9 cellular contexts compared by ENCODE assay signal in the genomic region with DNA sequence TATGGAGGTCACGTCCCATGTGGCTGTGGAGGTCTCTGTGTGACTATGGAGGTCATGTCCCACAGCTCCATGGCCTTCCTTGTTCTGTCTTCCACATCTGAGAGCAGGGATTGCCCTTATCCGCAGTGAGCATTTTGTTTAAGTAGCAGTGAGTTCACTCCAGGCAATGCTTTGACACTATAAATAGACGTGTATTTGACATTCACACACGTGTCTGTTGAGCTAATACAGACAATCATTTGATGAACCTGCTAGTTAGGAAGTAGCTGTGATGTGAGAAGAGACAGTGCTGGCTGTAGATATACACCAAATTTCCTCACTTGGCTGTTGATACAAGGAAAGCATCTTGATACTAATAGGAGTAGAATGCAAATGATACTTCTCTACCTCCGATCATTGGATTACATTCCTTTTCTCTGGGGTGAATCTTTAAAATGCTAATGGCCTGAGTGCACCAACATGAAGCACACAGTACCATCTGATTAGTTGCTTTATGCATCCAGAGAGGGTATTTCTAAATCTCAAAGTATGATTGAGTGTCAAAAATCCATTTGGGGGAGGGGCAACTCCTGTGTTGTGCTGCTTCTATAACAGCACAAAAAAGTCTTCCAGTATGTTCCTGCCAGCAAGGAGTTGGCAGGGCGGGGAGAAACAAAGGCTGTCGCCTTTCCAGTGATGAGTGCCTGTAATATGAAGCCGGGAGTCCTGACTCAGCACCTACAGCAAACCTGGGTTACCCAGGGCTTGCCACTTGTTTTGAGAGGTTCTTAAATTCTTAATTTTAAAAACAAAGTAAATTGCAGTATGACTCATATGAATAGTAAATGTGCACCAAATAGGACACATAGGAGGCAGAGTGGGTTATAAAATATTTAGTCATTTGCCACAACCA. TPM values are rescaled to one million over a fixed set of nuclear protein-coding genes. Genes with fewer than 3 reads are reported as not detected.
A peak's percentile ranks its signal among the peaks of the same experiment; 100 is the strongest.
DNase-seq lines count a peak whose midpoint lies in the region; ATAC-seq and TF ChIP-seq lines count a peak whose summit lies in the region.
"Had no signal": no experiment of that assay in that cellular context is flagged by ENCODE, and none has a peak within 500 bp of the region (broad histone marks: within the 10 kb centered on the region; RNA-seq: fewer than 3 reads in every experiment).

No MANE protein-coding gene starts in this region.

- H3K9me3 Mint-ChIP-seq in CD4-positive, CD25-positive, alpha-beta regulatory T cell: no peaks in the 10 kb centered on the region
- H3K9me3 Mint-ChIP-seq: activated naive CD4-positive, alpha-beta T cell treated with anti-CD3 and anti-CD28 coated beads, Interleukin-2, amount 50 U/mL, for 24 hours had no signal

- no peaks in the 10 kb centered on the region for H3K27me3 ChIP-seq in CD4-positive, CD25-positive, alpha-beta regulatory T cell (ENCODE audit: control insufficient read depth, insufficient read depth, low read length)
- H3K27me3 ChIP-seq in HUES48 (ENCODE audit: control insufficient read depth, insufficient read depth, low read length) (no peaks in the 10 kb centered on the region), adipocyte (replicated peaks; ENCODE audit: control insufficient read depth, insufficient read depth, low read length) (no peaks in the 10 kb centered on the region), upper lobe of right lung (no peaks in the 10 kb centered on the region)

- H3K4me1 ChIP-seq in CD4-positive, CD25-positive, alpha-beta regulatory T cell (ENCODE audit: control insufficient read depth, insufficient read depth, low read length, poor library complexity, severe bottlenecking): peaks cover 30% of the 10 kb centered on the region
- H3K4me1 ChIP-seq in HUES48 (ENCODE audit: control insufficient read depth, insufficient read depth, low read length): peaks cover 27% of the 10 kb centered on the region
- H3K4me1 ChIP-seq in adipocyte (ENCODE audit: control insufficient read depth, insufficient read depth, low read length): peaks cover 36% of the 10 kb centered on the region
- H3K4me1 ChIP-seq in upper lobe of right lung: peaks cover 31% of the 10 kb centered on the region

- peak overlapping the region in 1 of 4 donors; percentile 46 for H3K4me3 Mint-ChIP-seq in CD4-positive, CD25-positive, alpha-beta regulatory T cell
- H3K4me3 Mint-ChIP-seq: activated naive CD4-positive, alpha-beta T cell treated with anti-CD3 and anti-CD28 coated beads, Interleukin-2, amount 50 U/mL, for 24 hours had no signal

- peak in 1 of 2 donors; percentile 22 for ATAC-seq in CD4-positive, CD25-positive, alpha-beta regulatory T cell (ENCODE audit: low read depth in 2 of 2)
- ATAC-seq in upper lobe of right lung: peak; percentile 83

- peaks cover 16 to 32% (median 29%) of the 10 kb centered on the region in 4 donors for H3K4me1 Mint-ChIP-seq in CD4-positive, CD25-positive, alpha-beta regulatory T cell

- intact Hi-C loops in upper lobe of right lung (cut with DNase I) (no loop called here), posterior cingulate gyrus (cut with DNase I) (no loop called here)

- H3K36me3 Mint-ChIP-seq in CD4-positive, CD25-positive, alpha-beta regulatory T cell: peaks cover 15% of the 10 kb centered on the region

- DNase-seq in CD4-positive, CD25-positive, alpha-beta regulatory T cell: peak in 1 of 3 donors; percentile 9
- DNase-seq in adipocyte (ENCODE audit: low read depth) (peak; percentile 77), iPS-NIHi7 (ENCODE audit: extremely low spot score) (peak; percentile 76), upper lobe of right lung (peak; percentile 74), amniotic stem cell (lab: John Stamatoyannopoulos, UW) (no peak), posterior cingulate gyrus (no peak)
- no peak for DNase-seq in activated CD4-positive, alpha-beta T cell treated with anti-CD3 and anti-CD28 coated beads, Interleukin-2, amount 50 U/mL, for 4 hours

- peak overlapping the region; percentile 17 for H3K4me3 ChIP-seq in CD4-positive, CD25-positive, alpha-beta regulatory T cell (ENCODE audit: low read depth, low read length)
- H3K4me3 ChIP-seq in HUES48 (ENCODE audit: low read depth, low read length) (peak overlapping the region; percentile 31; the same call in 1 of the 2 replicates), adipocyte (ENCODE audit: low read length) (peak overlapping the region; percentile 20), upper lobe of right lung (no peak overlapping the region)

- peak overlapping the region; percentile 25; the same call in 1 of the 2 replicates for H3K9ac ChIP-seq in HUES48 (ENCODE audit: low read depth, low read length)
- no peak overlapping the region for H3K9ac ChIP-seq in adipocyte (ENCODE audit: low read length)

- H3K27ac Mint-ChIP-seq in CD4-positive, CD25-positive, alpha-beta regulatory T cell: peak overlapping the region in 1 of 3 donors; percentile 1

- H3K9me3 ChIP-seq in CD4-positive, CD25-positive, alpha-beta regulatory T cell (ENCODE audit: control insufficient read depth in 2 of 2, low read length in 2 of 2): no peaks in the 10 kb centered on the region
- H3K9me3 ChIP-seq in HUES48 (ENCODE audit: control insufficient read depth, insufficient read depth, low read length): no peaks in the 10 kb centered on the region
- H3K9me3 ChIP-seq in adipocyte (ENCODE audit: control insufficient read depth, low read length): no peaks in the 10 kb centered on the region
- no peaks in the 10 kb centered on the region for H3K9me3 ChIP-seq in upper lobe of right lung

- H3K27me3 Mint-ChIP-seq in CD4-positive, CD25-positive, alpha-beta regulatory T cell: no peaks in the 10 kb centered on the region
- H3K27me3 Mint-ChIP-seq: activated naive CD4-positive, alpha-beta T cell treated with anti-CD3 and anti-CD28 coated beads, Interleukin-2, amount 50 U/mL, for 24 hours had no signal

- peak overlapping the region; percentile 29 for H3K27ac ChIP-seq in CD4-positive, CD25-positive, alpha-beta regulatory T cell (ENCODE audit: insufficient read depth, low read length, poor library complexity, severe bottlenecking)
- H3K27ac ChIP-seq in HUES48 (ENCODE audit: low read depth, low read length) (peak overlapping the region; percentile 79), upper lobe of right lung (peak overlapping the region; percentile 36)

- no peak for TF ChIP-seq CTCF in upper lobe of right lung (IDR thresholded peaks at IDR 0.05)

- peaks cover 37% of the 10 kb centered on the region for H3K36me3 ChIP-seq in CD4-positive, CD25-positive, alpha-beta regulatory T cell (ENCODE audit: control insufficient read depth, insufficient read depth, low read length)
- peaks cover 35% of the 10 kb centered on the region for H3K36me3 ChIP-seq in HUES48 (ENCODE audit: control insufficient read depth, insufficient read depth, low read length)
- H3K36me3 ChIP-seq in adipocyte (ENCODE audit: control insufficient read depth, insufficient read depth, low read length, severe bottlenecking): peaks cover 36% of the 10 kb centered on the region
- peaks cover 34% of the 10 kb centered on the region for H3K36me3 ChIP-seq in upper lobe of right lung

RNA-seq across cellular contexts. Expression of gene CUL4A, which starts 7.0 kb away (rescaled TPM):
- total RNA-seq in CD4-positive, CD25-positive, alpha-beta regulatory T cell: 76.4 TPM
- 10 to 100 TPM; 46.5 to 54.7 (median 52.9) TPM for polyA plus RNA-seq in CD4-positive, CD25-positive, alpha-beta regulatory T cell
- total RNA-seq in upper lobe of right lung: 57.0 TPM

RNA-seq across cellular contexts. Expression of gene PCID2, which starts 7.9 kb away (rescaled TPM):
- 46.8 TPM for total RNA-seq in CD4-positive, CD25-positive, alpha-beta regulatory T cell
- polyA plus RNA-seq in CD4-positive, CD25-positive, alpha-beta regulatory T cell: 10 to 100 TPM; 68.5 to 95.4 (median 83.9) TPM
- 41.5 TPM for total RNA-seq in upper lobe of right lung

RNA-seq across cellular contexts. Expression of gene PROZ, which starts 58.0 kb away (rescaled TPM):
- total RNA-seq in CD4-positive, CD25-positive, alpha-beta regulatory T cell: not detected
- polyA plus RNA-seq in CD4-positive, CD25-positive, alpha-beta regulatory T cell: under 1 TPM in 2 of 4 donors, not detected in 2; 0.15 TPM
- total RNA-seq in upper lobe of right lung: not detected

Comparison
In these comparisons a context has a peak if more than half of its experiments do, and no peak if none do; other contexts are left out.
1. DNase-seq: peak in adipocyte (single experiment), iPS-NIHi7 (single experiment) and upper lobe of right lung (single experiment); none in amniotic stem cell (single experiment), activated CD4-positive, alpha-beta T cell treated with anti-CD3 and anti-CD28 coated beads, Interleukin-2, amount 50 U/mL, for 4 hours (0 of 2) and posterior cingulate gyrus (0 of 10).
2. H3K27ac ChIP-seq: peak in every context shown above with its lines; median percentile 79 in HUES48; 36 in upper lobe of right lung; 29 in CD4-positive, CD25-positive, alpha-beta regulatory T cell.